Comparison of ENCODE assay signal across 14 cellular contexts in the genomic region with DNA sequence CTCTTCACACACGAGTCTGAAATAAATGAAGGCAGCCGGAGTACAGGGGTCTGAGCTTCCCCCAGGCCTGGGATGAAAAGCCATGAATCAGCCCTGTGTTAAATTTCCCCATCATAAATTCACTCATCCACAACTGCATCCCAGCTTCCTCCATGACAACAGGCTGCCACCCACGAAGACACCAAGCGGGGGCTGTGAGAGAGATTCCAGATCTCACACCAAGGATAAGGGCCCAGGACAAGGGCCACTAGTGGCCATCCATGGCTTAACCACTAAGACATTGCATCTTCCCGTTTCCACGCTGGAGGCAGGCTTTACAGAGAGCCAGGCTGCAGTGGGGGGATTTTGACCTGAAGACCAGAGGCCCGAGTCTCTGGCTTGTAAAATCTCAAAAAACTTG.
DNase-seq lines count a peak whose midpoint lies in the region; ATAC-seq and TF ChIP-seq lines count a peak whose summit lies in the region.
"Had no signal": no experiment of that assay in that cellular context is flagged by ENCODE, and none has a peak within 500 bp of the region (broad histone marks: within the 10 kb centered on the region; RNA-seq: fewer than 3 reads in every experiment).

No MANE protein-coding gene starts in this region.

- ATAC-seq in Panc1 = peak; percentile 54; the same call in 1 of the 2 replicates
- ATAC-seq in HG03175 (IDR thresholded peaks at IDR 0.05; ENCODE audit: unreplicated experiment) = no peak
- ATAC-seq in GM18502 (IDR thresholded peaks at IDR 0.05; ENCODE audit: poor library complexity, unreplicated experiment) = no peak
- ATAC-seq: activated CD4-positive, alpha-beta T cell treated with anti-CD3 and anti-CD28 coated beads for 36 hours; gastroesophageal sphincter had no signal

- peak overlapping the region; percentile 53 for H4K91ac ChIP-seq in mesenchymal stem cell (ENCODE audit: low read length)

- CTCF ChIA-PET in Panc1 (lab: Charles Lee) = interaction anchor here (0.6 kb wide), 1 partner anchor 90 kb away, joined by 3 read pairs; no protein-coding TSS in a partner anchor

- no peak overlapping the region for H3K9ac ChIP-seq in mesenchymal stem cell (ENCODE audit: low read length)

- H3K36me3 Mint-ChIP-seq in dendritic cell treated with granulocyte-macrophage colony-stimulating factor and Interleukin-4, amounts not matched to agents 40 ng/mL and 50 ng/mL, for 4 days (ENCODE audit: low read depth) = peaks cover 4% of the 10 kb centered on the region

- H3K18ac ChIP-seq in mesenchymal stem cell (ENCODE audit: low read depth in 1 of 2, low read length in 2 of 2) = no peak overlapping the region

- H3K4me3 Mint-ChIP-seq in dendritic cell treated with granulocyte-macrophage colony-stimulating factor and Interleukin-4, amounts not matched to agents 40 ng/mL and 50 ng/mL, for 4 days = no peak overlapping the region
- H3K4me3 Mint-ChIP-seq: activated CD4-positive, alpha-beta T cell treated with anti-CD3 and anti-CD28 coated beads for 36 hours had no signal

- peak overlapping the region; percentile 11 for H2BK120ac ChIP-seq in mesenchymal stem cell (ENCODE audit: low read depth, low read length)

- no peak for TF ChIP-seq EP300 in esophagus muscularis mucosa (IDR thresholded peaks at IDR 0.05)

- H3K4me1 ChIP-seq in Panc1 (ENCODE audit: control insufficient read depth, insufficient read depth, low read length) (peaks cover 15% of the 10 kb centered on the region), mesenchymal stem cell (ENCODE audit: control insufficient read depth, insufficient read depth, low read depth, low read length) (peaks cover 21% of the 10 kb centered on the region), esophagus muscularis mucosa (peaks cover 4 to 16% (median 13%) of the 10 kb centered on the region in 4 donors)
- H3K4me1 ChIP-seq: suprapubic skin had no signal

- H3K36me3 ChIP-seq in Panc1 (ENCODE audit: control insufficient read depth, insufficient read depth, low read length) = no peaks in the 10 kb centered on the region
- no peaks in the 10 kb centered on the region for H3K36me3 ChIP-seq in mesenchymal stem cell (ENCODE audit: control insufficient read depth in 1 of 2, insufficient read depth in 2 of 2, low read depth in 1 of 2, low read length in 2 of 2)
- no peaks in the 10 kb centered on the region for H3K36me3 ChIP-seq in esophagus muscularis mucosa
- H3K36me3 ChIP-seq: cardiac muscle cell, gastroesophageal sphincter, suprapubic skin had no signal

- peak overlapping the region; percentile 8 for H3K27ac Mint-ChIP-seq in dendritic cell treated with granulocyte-macrophage colony-stimulating factor and Interleukin-4, amounts not matched to agents 40 ng/mL and 50 ng/mL, for 4 days
- H3K27ac Mint-ChIP-seq: activated CD4-positive, alpha-beta T cell treated with anti-CD3 and anti-CD28 coated beads for 36 hours had no signal

- BruUV-seq in Panc1 (replicated peaks; lab: Mats Ljungman, UMichigan) = no TSS peak

- H2BK12ac ChIP-seq in mesenchymal stem cell (ENCODE audit: low read length in 2 of 2) = no peak overlapping the region

- no peak overlapping the region for H2BK5ac ChIP-seq in mesenchymal stem cell (ENCODE audit: low read depth, low read length, poor library complexity, severe bottlenecking)

- H3K79me1 ChIP-seq in mesenchymal stem cell (replicated peaks; ENCODE audit: low read length, poor library complexity, severe bottlenecking) = no peaks in the 10 kb centered on the region

- H3K4ac ChIP-seq in mesenchymal stem cell (ENCODE audit: low read depth in 1 of 2, low read length in 2 of 2) = no peak overlapping the region

- H2AFZ ChIP-seq in mesenchymal stem cell (ENCODE audit: low read depth, low read length) = no peak overlapping the region

- H3K4me3 ChIP-seq in Panc1 (ENCODE audit: low read depth in 2 of 2, low read length in 2 of 2) (no peak overlapping the region), mesenchymal stem cell (ENCODE audit: insufficient read depth in 1 of 2, low read depth in 1 of 2, low read length in 2 of 2) (no peak overlapping the region), esophagus muscularis mucosa (no peak overlapping the region)
- H3K4me3 ChIP-seq: cardiac muscle cell, gastroesophageal sphincter, suprapubic skin had no signal

- no peaks in the 10 kb centered on the region for H3K27me3 ChIP-seq in Panc1 (ENCODE audit: control insufficient read depth, insufficient read depth, low read length)
- no peaks in the 10 kb centered on the region for H3K27me3 ChIP-seq in mesenchymal stem cell (ENCODE audit: control insufficient read depth in 1 of 2, insufficient read depth in 1 of 2, low read length in 2 of 2)
- no peaks in the 10 kb centered on the region for H3K27me3 ChIP-seq in esophagus muscularis mucosa
- H3K27me3 ChIP-seq: cardiac muscle cell, gastroesophageal sphincter, suprapubic skin had no signal

- H3K4me2 ChIP-seq in mesenchymal stem cell (ENCODE audit: low read length, poor library complexity, severe bottlenecking) = no peak overlapping the region

- H2AK5ac ChIP-seq in mesenchymal stem cell (ENCODE audit: low read length, severe bottlenecking) = no peak overlapping the region

- H3K9me3 ChIP-seq in Panc1 (ENCODE audit: control insufficient read depth, insufficient read depth, low read depth, low read length) (no peaks in the 10 kb centered on the region), mesenchymal stem cell (ENCODE audit: control insufficient read depth, low read length) (peaks cover 5% of the 10 kb centered on the region), esophagus muscularis mucosa (peaks cover 0 to 1% (median under 1%) of the 10 kb centered on the region in 4 donors)
- H3K9me3 ChIP-seq: suprapubic skin had no signal

- TF ChIP-seq POLR2A in esophagus muscularis mucosa (IDR thresholded peaks at IDR 0.05; ENCODE audit: low read depth) = no peak

- in situ Hi-C loops in ACHN (cut with HindIII; ENCODE audit: low pct_ligation_motif_present, low pct_unique_long_range_greater_than_20kb, low sequenced_read_pairs) = no loop called here
- in situ Hi-C loops in Panc1 (cut with HindIII; ENCODE audit: low pct_unique_long_range_greater_than_20kb, low sequenced_read_pairs) = no loop called here

- H2BK15ac ChIP-seq in mesenchymal stem cell (ENCODE audit: low read depth, poor library complexity, severe bottlenecking) = peak overlapping the region; percentile 38

- WGBS in mesenchymal stem cell = 59% methylated on average over 7 of the region's 7 CpGs
- WGBS in esophagus muscularis mucosa = 89% methylated on average over 7 of the region's 7 CpGs

- H3K4me1 Mint-ChIP-seq in dendritic cell treated with granulocyte-macrophage colony-stimulating factor and Interleukin-4, amounts not matched to agents 40 ng/mL and 50 ng/mL, for 4 days (ENCODE audit: low read depth) = peaks cover 41% of the 10 kb centered on the region
- H3K4me1 Mint-ChIP-seq: activated CD4-positive, alpha-beta T cell treated with anti-CD3 and anti-CD28 coated beads for 36 hours had no signal

- H3K9me3 Mint-ChIP-seq in dendritic cell treated with granulocyte-macrophage colony-stimulating factor and Interleukin-4, amounts not matched to agents 40 ng/mL and 50 ng/mL, for 4 days = peaks cover 4% of the 10 kb centered on the region

- H3K23ac ChIP-seq in mesenchymal stem cell (ENCODE audit: low read length in 2 of 2) = no peak overlapping the region

- H4K8ac ChIP-seq in mesenchymal stem cell (ENCODE audit: low read length) = peak overlapping the region; percentile 45

- TF ChIP-seq CTCF in Panc1 (IDR thresholded peaks at IDR 0.05) (no peak; the same call in 1 of the 2 replicates), esophagus muscularis mucosa (IDR thresholded peaks at IDR 0.05) (no peak)

- intact Hi-C loops in Panc1 (cut with micrococcal nuclease; ENCODE audit: unreplicated experiment) (no loop called here), esophagus muscularis mucosa (cut with DNase I) (no loop called here)
- intact Hi-C loops in dendritic cell treated with granulocyte-macrophage colony-stimulating factor and Interleukin-4, amounts not matched to agents 40 ng/mL and 50 ng/mL, for 4 days (cut with micrococcal nuclease) = no loop called here

- H3K27ac ChIP-seq in Panc1 (ENCODE audit: low read length) (peak overlapping the region; percentile 54), mesenchymal stem cell (ENCODE audit: low read length, poor library complexity, severe bottlenecking) (peak overlapping the region; percentile 22), esophagus muscularis mucosa (replicated peaks in 1 of 4) (no peak overlapping the region)
- H3K27ac ChIP-seq: cardiac muscle cell, suprapubic skin had no signal

- DNase-seq in ACHN = peak; percentile 20
- no peak for DNase-seq in Panc1 (ENCODE audit: low read depth, low spot score)
- peak; percentile 35 for DNase-seq in mesenchymal stem cell
- no peak for DNase-seq in activated CD8-positive, alpha-beta memory T cell treated with anti-CD3 and anti-CD28 coated beads for 24 hours
- DNase-seq in esophagus muscularis mucosa (ENCODE audit: extremely low spot score) = no peak
- DNase-seq: activated CD4-positive, alpha-beta T cell treated with anti-CD3 and anti-CD28 coated beads for 36 hours; activated naive CD4-positive, alpha-beta T cell treated with anti-CD3 and anti-CD28 coated beads, Interleukin-2, amount 50 U/mL, for 16 hours; NCI-H187 had no signal

- POLR2A ChIA-PET in Panc1 (lab: Charles Lee) = no interaction called here

- H3K27me3 Mint-ChIP-seq in dendritic cell treated with granulocyte-macrophage colony-stimulating factor and Interleukin-4, amounts not matched to agents 40 ng/mL and 50 ng/mL, for 4 days = peaks cover 9% of the 10 kb centered on the region
- H3K27me3 Mint-ChIP-seq: activated CD4-positive, alpha-beta T cell treated with anti-CD3 and anti-CD28 coated beads for 36 hours had no signal

- H3K14ac ChIP-seq in mesenchymal stem cell (ENCODE audit: low read length in 2 of 2) = no peak overlapping the region

Comparison
In these comparisons a context has a peak if more than half of its experiments do, and no peak if none do; other contexts are left out.
1. DNase-seq: peak in ACHN (single experiment) and mesenchymal stem cell (single experiment); none in Panc1 (single experiment), activated CD8-positive, alpha-beta memory T cell treated with anti-CD3 and anti-CD28 coated beads for 24 hours (single experiment) and esophagus muscularis mucosa (single experiment).
2. H3K27ac ChIP-seq: peak in Panc1 (single experiment) and mesenchymal stem cell (single experiment); none in esophagus muscularis mucosa (0 of 4).